Comparison of ENCODE assay signal across 25 cellular contexts in the genomic region with DNA sequence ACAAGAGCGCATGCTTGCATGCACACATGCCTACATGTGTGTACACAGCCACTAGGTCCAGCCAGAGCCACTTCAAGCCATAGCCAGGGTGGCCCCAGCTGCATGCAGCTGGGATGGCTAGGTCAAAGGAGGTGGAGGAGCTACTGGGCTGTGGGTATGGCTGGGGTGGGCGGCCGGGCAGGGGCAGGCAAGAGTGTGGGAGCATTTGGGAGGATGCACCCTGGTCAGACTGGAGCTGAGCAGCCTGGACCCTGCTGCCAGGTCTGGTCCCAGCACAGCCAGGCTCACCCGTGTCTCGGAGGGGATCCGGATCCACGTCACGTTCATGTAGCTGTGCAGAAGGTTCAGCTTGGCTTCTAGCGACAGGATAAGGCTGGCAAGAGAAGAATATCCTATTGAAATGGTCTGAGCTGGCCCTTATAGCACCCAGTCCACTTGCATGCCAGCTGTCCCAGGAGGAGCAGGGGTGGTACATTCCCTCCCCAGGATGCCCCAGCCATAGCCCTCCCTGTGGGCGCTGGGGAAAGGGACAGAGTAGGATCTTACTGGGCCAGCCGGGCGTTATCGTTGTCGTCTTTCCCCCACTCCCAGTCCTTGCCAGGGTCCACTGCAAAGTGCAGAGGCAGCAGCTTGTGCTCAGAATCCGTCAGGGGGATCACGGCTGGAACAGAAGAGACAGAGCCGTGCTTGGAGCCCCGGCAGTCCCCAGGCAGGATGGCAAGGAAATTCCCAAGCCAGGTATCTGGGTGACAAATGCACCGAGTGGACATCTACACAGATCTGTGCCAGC.
A peak's percentile ranks its signal among the peaks of the same experiment; 100 is the strongest.
DNase-seq lines count a peak whose midpoint lies in the region; ATAC-seq and TF ChIP-seq lines count a peak whose summit lies in the region.
"Had no signal": no experiment of that assay in that cellular context is flagged by ENCODE, and none has a peak within 500 bp of the region (broad histone marks: within the 10 kb centered on the region; RNA-seq: fewer than 3 reads in every experiment).

No MANE protein-coding gene starts in this region.

- no peak overlapping the region for H3K4me3 ChIP-seq in naive thymus-derived CD4-positive, alpha-beta T cell (ENCODE audit: low read length)
- H3K4me3 ChIP-seq in upper lobe of right lung (no peak overlapping the region), endodermal cell (ENCODE audit: low read length) (no peak overlapping the region)
- H3K4me3 ChIP-seq: adrenal gland; BLaER1 treated with 17β-estradiol and CSF1 and Interleukin-3, amounts not matched to agents 10 nM and 100 nM; GM23338; heart left ventricle; neural progenitor cell; skin epidermis had no signal

- peaks cover 8 to 10% of the 10 kb centered on the region in 2 donors for H3K9me3 Mint-ChIP-seq in activated T-cell treated with anti-CD3 and anti-CD28 coated beads, Interleukin-2, amount 50 U/mL, for 72 hours
- H3K9me3 Mint-ChIP-seq in brain (peaks cover 21 to 39% (median 26%) of the 10 kb centered on the region in 5 experiments), endodermal cell (peaks cover 19% of the 10 kb centered on the region)
- peaks cover 0 to 15% (median 6%) of the 10 kb centered on the region in 11 donors for H3K9me3 Mint-ChIP-seq in naive thymus-derived CD4-positive, alpha-beta T cell

- peak overlapping the region; percentile 66 to 68 for H3K4me3 Mint-ChIP-seq in activated T-cell treated with anti-CD3 and anti-CD28 coated beads, Interleukin-2, amount 50 U/mL, for 72 hours
- H3K4me3 Mint-ChIP-seq in brain: peak overlapping the region in 3 of 5 experiments; percentile 9 to 27 (median 23)
- H3K4me3 Mint-ChIP-seq in naive thymus-derived CD4-positive, alpha-beta T cell: peak overlapping the region in 1 of 10 donors; percentile 28
- H3K4me3 Mint-ChIP-seq in endodermal cell: no peak overlapping the region
- H3K4me3 Mint-ChIP-seq: dendritic cell treated with granulocyte-macrophage colony-stimulating factor and Interleukin-4, amounts not matched to agents 40 ng/mL and 50 ng/mL, for 4 days; GM23338; neural progenitor cell had no signal

- WGBS in endodermal cell (ENCODE audit: insufficient coverage in 1 of 2, insufficient read length in 1 of 2), 2 experiments: 92% methylated on average over 15 to 19 of the region's 19 CpGs

- ATAC-seq in activated T-cell treated with anti-CD3 and anti-CD28 coated beads, Interleukin-2, amount 50 U/mL, for 72 hours (replicated peaks in 1 of 2): no peak
- no peak for ATAC-seq in naive thymus-derived CD4-positive, alpha-beta T cell
- ATAC-seq in upper lobe of right lung (no peak), HG02678 (IDR thresholded peaks at IDR 0.05; ENCODE audit: unreplicated experiment) (no peak)
- ATAC-seq: HepG2, left ventricle myocardium superior had no signal

- peaks cover 32 to 34% of the 10 kb centered on the region in 2 donors for H3K4me1 ChIP-seq in naive thymus-derived CD4-positive, alpha-beta T cell (ENCODE audit: control insufficient read depth in 2 of 2, insufficient read depth in 2 of 2, low read length in 2 of 2)
- peaks cover 20% of the 10 kb centered on the region for H3K4me1 ChIP-seq in upper lobe of right lung
- H3K4me1 ChIP-seq in endodermal cell (ENCODE audit: control insufficient read depth, insufficient read depth, low read length): no peaks in the 10 kb centered on the region

- peaks cover 77% of the 10 kb centered on the region for H3K4me1 Mint-ChIP-seq in activated T-cell treated with anti-CD3 and anti-CD28 coated beads, Interleukin-2, amount 50 U/mL, for 72 hours (ENCODE audit: low read depth)
- peaks cover 27% of the 10 kb centered on the region for H3K4me1 Mint-ChIP-seq in brain
- H3K4me1 Mint-ChIP-seq in naive thymus-derived CD4-positive, alpha-beta T cell: peaks cover 21 to 79% (median 36%) of the 10 kb centered on the region in 7 donors
- peaks cover 2% of the 10 kb centered on the region for H3K4me1 Mint-ChIP-seq in endodermal cell

- H3K27me3 Mint-ChIP-seq in activated T-cell treated with anti-CD3 and anti-CD28 coated beads, Interleukin-2, amount 50 U/mL, for 72 hours (ENCODE audit: low read depth): peaks cover 10% of the 10 kb centered on the region
- H3K27me3 Mint-ChIP-seq in brain: peaks cover 36% of the 10 kb centered on the region
- no peaks in the 10 kb centered on the region for H3K27me3 Mint-ChIP-seq in naive thymus-derived CD4-positive, alpha-beta T cell
- peaks cover 44% of the 10 kb centered on the region for H3K27me3 Mint-ChIP-seq in endodermal cell (ENCODE audit: insufficient read depth)

- CTCF ChIA-PET in naive thymus-derived CD4-positive, alpha-beta T cell (lab: Charles Lee): interaction anchor here (0.6 to 5.2 kb wide), 14 partner anchors 11 to 511 kb away, joined by 3 to 117 read pairs (median 8); no protein-coding TSS in a partner anchor

- no peak overlapping the region for H3K27ac ChIP-seq in naive thymus-derived CD4-positive, alpha-beta T cell (ENCODE audit: low read depth, low read length)
- H3K27ac ChIP-seq in upper lobe of right lung (no peak overlapping the region), endodermal cell (ENCODE audit: low read depth, low read length) (no peak overlapping the region)
- H3K27ac ChIP-seq: neural progenitor cell had no signal

- H3K36me3 ChIP-seq in naive thymus-derived CD4-positive, alpha-beta T cell (ENCODE audit: control insufficient read depth in 2 of 3, insufficient read depth in 3 of 3, low read length in 3 of 3): no peaks in the 10 kb centered on the region
- H3K36me3 ChIP-seq in upper lobe of right lung (no peaks in the 10 kb centered on the region), endodermal cell (ENCODE audit: control insufficient read depth, insufficient read depth, low read length) (no peaks in the 10 kb centered on the region)
- H3K36me3 ChIP-seq: adrenal gland; BLaER1 treated with 17β-estradiol and CSF1 and Interleukin-3, amounts not matched to agents 10 nM and 100 nM; heart left ventricle; neural progenitor cell had no signal

- H3K9ac ChIP-seq in endodermal cell (ENCODE audit: extremely low read depth, low read length, poor library complexity, severe bottlenecking): no peak overlapping the region
- H3K9ac ChIP-seq: neural progenitor cell had no signal

- intact Hi-C loops in naive thymus-derived CD4-positive, alpha-beta T cell (cut with micrococcal nuclease): loop anchor here (5.0 kb wide), 3 partner anchors 100 to 685 kb away; no protein-coding TSS in a partner anchor
- intact Hi-C loops in upper lobe of right lung (cut with DNase I): loop anchor here (5.0 kb wide), 1 partner anchor 285 kb away; no protein-coding TSS in a partner anchor

- DNase-seq in activated T-cell treated with anti-CD3 and anti-CD28 coated beads, Interleukin-2, amount 50 U/mL, for 72 hours: no peak
- no peak for DNase-seq in activated T-cell treated with anti-CD3 and anti-CD28 coated beads, Interleukin-2, amount 50 U/mL, for 48 hours
- DNase-seq in naive thymus-derived CD4-positive, alpha-beta T cell: no peak
- DNase-seq in upper lobe of right lung (peak; percentile 60), T-helper 9 cell (no peak), endodermal cell (no peak)
- DNase-seq: ACHN, activated gamma-delta T cell treated with Interleukin-2 at 50 U/mL for 16 hours, heart left ventricle, left ventricle myocardium superior, NCI-H1092, NCI-H187 treated with DMSO at 0.1 percent for 48 hours, NCI-H345, NCI-H774, SHP77, trophoblast cell had no signal

- no peak overlapping the region for H3K27ac Mint-ChIP-seq in activated T-cell treated with anti-CD3 and anti-CD28 coated beads, Interleukin-2, amount 50 U/mL, for 72 hours
- H3K27ac Mint-ChIP-seq in brain: peak overlapping the region in 2 of 5 experiments; percentile 41 to 74
- peak overlapping the region in 6 of 9 donors; percentile 5 to 61 (median 20) for H3K27ac Mint-ChIP-seq in naive thymus-derived CD4-positive, alpha-beta T cell
- H3K27ac Mint-ChIP-seq in endodermal cell: no peak overlapping the region
- H3K27ac Mint-ChIP-seq: dendritic cell treated with granulocyte-macrophage colony-stimulating factor and Interleukin-4, amounts not matched to agents 40 ng/mL and 50 ng/mL, for 4 days; GM23338; neural progenitor cell had no signal

- TF ChIP-seq CTCF in brain (conservative IDR thresholded peaks at IDR 0.05) (no peak), upper lobe of right lung (IDR thresholded peaks at IDR 0.05) (no peak), endodermal cell (conservative IDR thresholded peaks at IDR 0.05) (no peak)

- POLR2A ChIA-PET in naive thymus-derived CD4-positive, alpha-beta T cell (lab: Charles Lee): interaction anchor here (0.6 to 2.9 kb wide), 11 partner anchors 24 to 287 kb away, joined by 3 to 30 read pairs (median 3); partner anchors contain the start of gene KLF13

- no peaks in the 10 kb centered on the region for H3K27me3 ChIP-seq in naive thymus-derived CD4-positive, alpha-beta T cell (ENCODE audit: control insufficient read depth in 2 of 2, insufficient read depth in 2 of 2, low read length in 2 of 2)
- peaks cover 9% of the 10 kb centered on the region for H3K27me3 ChIP-seq in upper lobe of right lung
- H3K27me3 ChIP-seq in endodermal cell (ENCODE audit: control insufficient read depth, insufficient read depth, low read length, poor library complexity, severe bottlenecking): peaks cover 27% of the 10 kb centered on the region
- H3K27me3 ChIP-seq: BLaER1 treated with 17β-estradiol and CSF1 and Interleukin-3, amounts not matched to agents 10 nM and 100 nM had no signal

- H3K9me3 ChIP-seq in naive thymus-derived CD4-positive, alpha-beta T cell (ENCODE audit: control insufficient read depth in 2 of 3, low read length in 3 of 3): no peaks in the 10 kb centered on the region
- H3K9me3 ChIP-seq in upper lobe of right lung (no peaks in the 10 kb centered on the region), endodermal cell (ENCODE audit: control insufficient read depth, low read length) (peaks cover 10% of the 10 kb centered on the region)

- peaks cover 17 to 24% of the 10 kb centered on the region in 2 donors for H3K36me3 Mint-ChIP-seq in activated T-cell treated with anti-CD3 and anti-CD28 coated beads, Interleukin-2, amount 50 U/mL, for 72 hours (ENCODE audit: insufficient read depth in 2 of 2)
- H3K36me3 Mint-ChIP-seq in brain (peaks cover 45% of the 10 kb centered on the region), endodermal cell (ENCODE audit: low read depth) (peaks cover 4% of the 10 kb centered on the region)
- peaks cover 3 to 27% (median 8%) of the 10 kb centered on the region in 5 donors for H3K36me3 Mint-ChIP-seq in naive thymus-derived CD4-positive, alpha-beta T cell

Comparison
In these comparisons a context has a peak if more than half of its experiments do, and no peak if none do; other contexts are left out.
1. H3K27ac Mint-ChIP-seq: peak in naive thymus-derived CD4-positive, alpha-beta T cell (6 of 9); none in activated T-cell treated with anti-CD3 and anti-CD28 coated beads, Interleukin-2, amount 50 U/mL, for 72 hours (single experiment) and endodermal cell (single experiment).